In genomic region chr2:134657650-134658250, GRCh38 we compare ENCODE assay signal across 9 cellular contexts.
DNase-seq lines count a peak whose midpoint lies in the region; ATAC-seq and TF ChIP-seq lines count a peak whose summit lies in the region.
"Had no signal": no experiment of that assay in that cellular context is flagged by ENCODE, and none has a peak within 500 bp of the region (broad histone marks: within the 10 kb centered on the region; RNA-seq: fewer than 3 reads in every experiment).

No MANE protein-coding gene starts in this region.

- peak overlapping the region in 1 of 2 donors; percentile 59 for H3K27ac Mint-ChIP-seq in effector memory CD8-positive, alpha-beta T cell

- peaks cover 4% of the 10 kb centered on the region for H3K36me3 Mint-ChIP-seq in effector memory CD8-positive, alpha-beta T cell (ENCODE audit: insufficient read depth)

- peaks cover 20 to 26% of the 10 kb centered on the region in 2 donors for H3K4me1 Mint-ChIP-seq in effector memory CD8-positive, alpha-beta T cell (ENCODE audit: low read depth in 2 of 2)

- H3K9me3 Mint-ChIP-seq in effector memory CD8-positive, alpha-beta T cell: no peaks in the 10 kb centered on the region

- H3K36me3 ChIP-seq in heart right ventricle: no peaks in the 10 kb centered on the region
- H3K36me3 ChIP-seq in testis (ENCODE audit: low read depth, missing control alignments): no peaks in the 10 kb centered on the region
- H3K36me3 ChIP-seq: SJCRH30 had no signal

- TF ChIP-seq CTCF in heart right ventricle (IDR thresholded peaks at IDR 0.05): peak in 7 of 9 donors; percentile 34 to 57 (median 46)
- peak; percentile 17 to 42 (median 32) for TF ChIP-seq CTCF in testis (IDR thresholded peaks at IDR 0.05)

- no peak overlapping the region for H3K4me3 ChIP-seq in heart right ventricle
- H3K4me3 ChIP-seq in testis: no peak overlapping the region
- H3K4me3 ChIP-seq: SJCRH30 had no signal

- 82% methylated on average over 12 of the region's 12 CpGs for WGBS in heart right ventricle, 2 donors
- 82 to 83% methylated on average over 12 of the region's 12 CpGs for WGBS in testis, 2 donors

- H3K27me3 ChIP-seq in heart right ventricle (peaks cover 0 to 3% (median 0%) of the 10 kb centered on the region in 7 donors), testis (no peaks in the 10 kb centered on the region)
- H3K27me3 ChIP-seq: SJCRH30 had no signal

- H3K4me3 Mint-ChIP-seq in effector memory CD8-positive, alpha-beta T cell: no peak overlapping the region

- no peaks in the 10 kb centered on the region for H3K4me1 ChIP-seq in heart right ventricle
- no peaks in the 10 kb centered on the region for H3K4me1 ChIP-seq in testis
- H3K4me1 ChIP-seq: SJCRH30 had no signal

- TF ChIP-seq POLR2A in testis (IDR thresholded peaks at IDR 0.05) (no peak), GM18505 (IDR thresholded peaks at IDR 0.05; ENCODE audit: borderline replicate concordance, extremely low read depth, insufficient read depth, insufficient read length) (no peak)

- intact Hi-C loops in heart right ventricle (cut with DNase I) (no loop called here), Right ventricle myocardium superior (cut with DNase I) (no loop called here), testis (cut with DNase I; ENCODE audit: low total_unique reads) (no loop called here)

- ATAC-seq in heart right ventricle (no peak), Right ventricle myocardium superior (ENCODE audit: poor library complexity) (no peak), GM18505 (IDR thresholded peaks at IDR 0.05; ENCODE audit: unreplicated experiment) (no peak), GM19324 (IDR thresholded peaks at IDR 0.05; ENCODE audit: low FRiP score, unreplicated experiment) (no peak)
- peak; percentile 31 for ATAC-seq in effector memory CD8-positive, alpha-beta T cell (replicated peaks)

- H3K9me3 ChIP-seq in heart right ventricle (no peaks in the 10 kb centered on the region), testis (no peaks in the 10 kb centered on the region)
- H3K9me3 ChIP-seq: SJCRH30 had no signal

- no peak overlapping the region for H3K27ac ChIP-seq in heart right ventricle
- no peak overlapping the region for H3K27ac ChIP-seq in testis
- H3K27ac ChIP-seq: SJCRH30 had no signal

- DNase-seq in heart right ventricle (no peak), Right ventricle myocardium superior (no peak), OCI-M1 (lab: John Stamatoyannopoulos, UW) (peak; percentile 29), testis (no peak), epidermal melanocyte (ENCODE audit: insufficient read length, low spot score) (no peak)
- DNase-seq in effector memory CD8-positive, alpha-beta T cell: peak in 2 of 3 experiments; percentile 23 to 31

- H3K27me3 Mint-ChIP-seq in effector memory CD8-positive, alpha-beta T cell: peaks cover 0 to 9% of the 10 kb centered on the region in 2 donors

Comparison
In these comparisons a context has a peak if more than half of its experiments do, and no peak if none do; other contexts are left out.
1. DNase-seq: peak in OCI-M1 (single experiment) and effector memory CD8-positive, alpha-beta T cell (2 of 3); none in heart right ventricle (0 of 2), Right ventricle myocardium superior (single experiment), testis (single experiment) and epidermal melanocyte (single experiment).